Comparison of ENCODE assay signal across 15 cellular contexts in the genomic region with DNA sequence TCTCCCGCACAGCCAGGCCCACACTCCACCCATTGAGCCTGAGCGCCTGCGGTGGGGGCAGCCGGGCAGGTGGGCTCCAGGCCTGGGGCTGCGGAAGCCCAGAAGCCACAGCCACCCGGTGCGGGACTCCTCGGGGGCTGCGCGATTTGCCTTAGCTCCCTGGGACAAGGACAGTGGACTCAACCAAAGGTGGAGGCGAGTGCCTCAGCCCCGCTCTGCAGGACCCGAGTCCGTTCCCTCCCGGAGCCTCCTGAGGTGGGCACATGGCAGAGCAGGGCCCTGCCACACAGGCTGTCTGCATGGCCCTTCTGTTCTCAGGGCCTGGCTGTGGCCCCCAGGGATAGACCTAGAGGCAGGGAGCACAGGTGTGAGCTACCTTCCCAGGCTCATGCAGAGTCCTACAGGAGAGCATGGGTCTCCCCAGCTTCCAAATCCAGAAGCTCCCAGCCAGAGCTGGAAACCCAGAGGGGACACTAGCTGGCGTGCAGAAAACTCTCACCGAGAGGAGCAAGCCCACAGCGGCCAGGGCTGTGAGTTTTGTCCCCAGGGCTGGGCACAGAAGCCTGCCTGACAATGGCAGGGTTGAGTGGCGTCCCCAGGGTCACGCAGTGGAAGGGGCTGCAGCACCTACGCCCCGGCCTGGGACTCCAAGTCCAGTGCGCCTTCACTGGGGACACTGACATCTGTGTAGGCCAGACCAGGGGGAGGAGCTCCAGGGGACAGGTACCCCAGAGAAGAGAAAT. TPM values are rescaled to one million over a fixed set of nuclear protein-coding genes. Genes with fewer than 3 reads are reported as not detected.
DNase-seq lines count a peak whose midpoint lies in the region; ATAC-seq and TF ChIP-seq lines count a peak whose summit lies in the region.
"Had no signal": no experiment of that assay in that cellular context is flagged by ENCODE, and none has a peak within 500 bp of the region (broad histone marks: within the 10 kb centered on the region; RNA-seq: fewer than 3 reads in every experiment).

No MANE protein-coding gene starts in this region.

- no peaks in the 10 kb centered on the region for H3K27me3 Mint-ChIP-seq in activated T-helper 17 cell treated with anti-CD3 and anti-CD28 coated beads, Interleukin-2, amount 50 U/mL, for 72 hours
- H3K27me3 Mint-ChIP-seq in naive thymus-derived CD8-positive, alpha-beta T cell: no peaks in the 10 kb centered on the region

- H3K36me3 Mint-ChIP-seq in activated T-helper 17 cell treated with anti-CD3 and anti-CD28 coated beads, Interleukin-2, amount 50 U/mL, for 72 hours (ENCODE audit: low read depth): no peaks in the 10 kb centered on the region
- H3K36me3 Mint-ChIP-seq in naive thymus-derived CD8-positive, alpha-beta T cell: no peaks in the 10 kb centered on the region
- H3K36me3 Mint-ChIP-seq: neural progenitor cell had no signal

- peak overlapping the region; percentile 88 for H3K9ac ChIP-seq in BLaER1
- H3K9ac ChIP-seq: neural progenitor cell had no signal

- H3K27me3 ChIP-seq in BLaER1 (no peaks in the 10 kb centered on the region), foreskin keratinocyte (no peaks in the 10 kb centered on the region)

- H3K27ac ChIP-seq in BLaER1 (peak overlapping the region; percentile 97), foreskin keratinocyte (no peak overlapping the region)
- H3K27ac ChIP-seq: neural progenitor cell had no signal

- TF ChIP-seq CTCF in foreskin keratinocyte (conservative IDR thresholded peaks at IDR 0.05): no peak

- H3K36me3 ChIP-seq in BLaER1: peaks cover 42% of the 10 kb centered on the region
- H3K36me3 ChIP-seq: neural progenitor cell had no signal

- ATAC-seq in activated T-helper 17 cell treated with anti-CD3 and anti-CD28 coated beads, Interleukin-2, amount 50 U/mL, for 72 hours (replicated peaks): no peak
- ATAC-seq in naive thymus-derived CD8-positive, alpha-beta T cell: no peak
- no peak for ATAC-seq in foreskin keratinocyte
- ATAC-seq in HG02759 (IDR thresholded peaks at IDR 0.05; ENCODE audit: unreplicated experiment): no peak

- H3K9me3 Mint-ChIP-seq in activated T-helper 17 cell treated with anti-CD3 and anti-CD28 coated beads, Interleukin-2, amount 50 U/mL, for 72 hours: no peaks in the 10 kb centered on the region
- no peaks in the 10 kb centered on the region for H3K9me3 Mint-ChIP-seq in naive thymus-derived CD8-positive, alpha-beta T cell
- H3K9me3 Mint-ChIP-seq: neural progenitor cell; T-helper 1 cell treated with Interleukin-12 subunit alpha and Interleukin-12 subunit beta and Interleukin-4 antibody, amounts not matched to agents 30 μg/mL and 1 μg/mL, for 36 hours had no signal

- peak overlapping the region; percentile 42 for H3K27ac Mint-ChIP-seq in activated T-helper 17 cell treated with anti-CD3 and anti-CD28 coated beads, Interleukin-2, amount 50 U/mL, for 72 hours
- H3K27ac Mint-ChIP-seq in naive thymus-derived CD8-positive, alpha-beta T cell: peak overlapping the region in 8 of 10 donors; percentile 58 to 94 (median 68)
- H3K27ac Mint-ChIP-seq: neural progenitor cell had no signal

- POLR2A ChIA-PET in naive thymus-derived CD8-positive, alpha-beta T cell (lab: Charles Lee): interaction anchor here (1.3 to 4.5 kb wide), 3 partner anchors 136 to 204 kb away, joined by 6 to 57 read pairs (median 13); a partner anchor contains a TSS

- peaks cover 98% of the 10 kb centered on the region for H3K4me1 ChIP-seq in BLaER1
- H3K4me1 ChIP-seq in foreskin keratinocyte: no peaks in the 10 kb centered on the region

- H3K9me3 ChIP-seq in BLaER1: no peaks in the 10 kb centered on the region
- H3K9me3 ChIP-seq: Caco-2 had no signal

- peak overlapping the region; percentile 99 for H3K4me2 ChIP-seq in BLaER1
- H3K4me2 ChIP-seq: neural progenitor cell had no signal

- peak overlapping the region; percentile 71 for H3K4me3 ChIP-seq in BLaER1
- H3K4me3 ChIP-seq: neural progenitor cell had no signal

- peak overlapping the region; percentile 77 for H3K4me3 Mint-ChIP-seq in activated T-helper 17 cell treated with anti-CD3 and anti-CD28 coated beads, Interleukin-2, amount 50 U/mL, for 72 hours
- peak overlapping the region in 6 of 10 donors; percentile 19 to 51 (median 34) for H3K4me3 Mint-ChIP-seq in naive thymus-derived CD8-positive, alpha-beta T cell
- H3K4me3 Mint-ChIP-seq: neural progenitor cell had no signal

- no peaks in the 10 kb centered on the region for H4K20me1 ChIP-seq in BLaER1

- DNase-seq in NCI-H2171 (lab: John Stamatoyannopoulos, UW) (peak; percentile 11), NCI-H2171 treated with DMSO at 0.1 percent for 48 hours (lab: John Stamatoyannopoulos, UW) (no peak), NCI-H510A (lab: John Stamatoyannopoulos, UW) (no peak), foreskin keratinocyte (no peak)
- peak in 1 of 10 donors; percentile 61 for DNase-seq in naive thymus-derived CD8-positive, alpha-beta T cell
- DNase-seq: 8988T, caudate nucleus, NCI-H1105 treated with DMSO at 0.1 percent for 48 hours had no signal

- no peaks in the 10 kb centered on the region for H3K4me1 Mint-ChIP-seq in activated T-helper 17 cell treated with anti-CD3 and anti-CD28 coated beads, Interleukin-2, amount 50 U/mL, for 72 hours
- H3K4me1 Mint-ChIP-seq in naive thymus-derived CD8-positive, alpha-beta T cell: peaks cover 6 to 13% (median 8%) of the 10 kb centered on the region in 4 donors

RNA-seq across cellular contexts. Expression of a gene that starts 22.2 kb away (rescaled TPM):
- total RNA-seq in activated T-helper 17 cell treated with anti-CD3 and anti-CD28 coated beads, Interleukin-2, amount 50 U/mL, for 72 hours: not detected
- under 1 TPM in 1 of 2 experiments, not detected in 1; 0.13 TPM for total RNA-seq in naive thymus-derived CD8-positive, alpha-beta T cell
- polyA plus RNA-seq in naive thymus-derived CD8-positive, alpha-beta T cell: not detected
- not detected in 2 replicates for total RNA-seq in foreskin keratinocyte
- not detected in 2 replicates for polyA plus RNA-seq in foreskin keratinocyte
- total RNA-seq: Caco-2, skeletal muscle tissue had no signal
